8 cellular contexts compared by ENCODE assay signal in the genomic region with DNA sequence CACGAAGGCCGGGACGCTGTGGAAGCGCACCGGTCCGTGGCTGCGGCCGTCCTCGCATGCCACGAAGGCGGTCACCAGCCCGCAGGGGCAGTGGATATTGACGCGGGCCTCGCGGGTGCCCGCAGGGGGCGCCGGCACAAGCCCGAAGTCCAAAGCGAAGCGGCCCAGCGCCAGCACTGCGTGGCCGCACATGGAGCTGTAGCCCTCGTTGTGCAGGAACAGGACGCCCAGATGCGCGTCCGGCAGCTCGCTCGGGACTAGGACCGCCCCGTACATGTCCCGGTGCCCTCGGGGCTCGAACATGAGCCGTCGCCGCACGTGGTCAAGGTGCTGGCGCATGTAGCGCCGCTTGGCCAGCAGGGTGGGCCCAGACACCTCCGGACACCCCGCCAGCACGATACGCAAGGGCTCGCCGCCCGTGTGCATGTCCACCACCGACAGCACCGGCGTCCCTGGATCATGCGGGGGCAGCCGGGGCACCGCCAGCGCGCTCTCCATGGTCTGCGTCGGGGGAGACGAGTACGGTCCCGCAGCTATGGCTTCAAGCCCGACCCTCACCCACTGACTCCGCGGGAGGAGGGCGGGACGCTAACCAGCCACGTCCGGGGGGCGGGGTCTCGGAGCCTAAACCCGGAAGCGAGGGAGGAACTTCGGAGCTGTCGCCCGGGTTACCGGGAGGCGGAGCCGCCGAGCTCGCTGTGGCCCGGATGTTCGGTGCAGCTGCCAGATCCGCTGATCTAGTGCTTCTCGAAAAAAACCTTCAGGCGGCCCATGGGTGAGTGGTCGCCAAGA. TPM values are rescaled to one million over a fixed set of nuclear protein-coding genes. Genes with fewer than 3 reads are reported as not detected.
DNase-seq lines count a peak whose midpoint lies in the region; ATAC-seq and TF ChIP-seq lines count a peak whose summit lies in the region.

TSS of gene JKAMP (plus strand) at position 699 of the 792 bp plus-strand sequence. CDS start at position 772, 73 bp downstream.
TSS of gene L3HYPDH (minus strand) at position 590 of the 792 bp plus-strand sequence. CDS start at position 498, 92 bp downstream.

- H3K9me3 Mint-ChIP-seq in CD14-positive monocyte: no peaks in the 10 kb centered on the region
- no peaks in the 10 kb centered on the region for H3K9me3 Mint-ChIP-seq in activated CD4-positive, alpha-beta T cell treated with anti-CD3 and anti-CD28 coated beads, Interleukin-2, amount 10 ng/mL, durations not matched to agents 7 days and 5 days

- peaks cover 57% of the 10 kb centered on the region for H3K4me1 Mint-ChIP-seq in CD14-positive monocyte
- H3K4me1 Mint-ChIP-seq in activated CD4-positive, alpha-beta T cell treated with anti-CD3 and anti-CD28 coated beads, Interleukin-2, amount 10 ng/mL, durations not matched to agents 7 days and 5 days: peaks cover 65% of the 10 kb centered on the region

- peak within 1 kb of the TSS; percentile 95 to 98 for H3K4me3 Mint-ChIP-seq in CD14-positive monocyte
- H3K4me3 Mint-ChIP-seq in activated CD4-positive, alpha-beta T cell treated with anti-CD3 and anti-CD28 coated beads, Interleukin-2, amount 10 ng/mL, durations not matched to agents 7 days and 5 days: peak within 1 kb of the TSS; percentile 97

- TF ChIP-seq CTCF in CD14-positive monocyte (IDR thresholded peaks at IDR 0.05): peak; percentile 87

- H3K36me3 Mint-ChIP-seq in CD14-positive monocyte: peaks cover 13 to 18% of the 10 kb centered on the region in 2 donors
- peaks cover 14% of the 10 kb centered on the region for H3K36me3 Mint-ChIP-seq in activated CD4-positive, alpha-beta T cell treated with anti-CD3 and anti-CD28 coated beads, Interleukin-2, amount 10 ng/mL, durations not matched to agents 7 days and 5 days (ENCODE audit: low read depth)

- intact Hi-C loops in CD14-positive monocyte (cut with micrococcal nuclease): loop anchor here (5.0 to 10.0 kb wide), 4 partner anchors 91 to 761 kb away; partner anchors contain the start of genes CCDC175 (in 2 of the 2), DAAM1 (in 1 of the 2) and PPM1A (in 1 of the 2)

- peak; percentile 94 for DNase-seq in CD14-positive monocyte (ENCODE audit: low spot score)
- peak; percentile 99 for DNase-seq in NCI-H69 (lab: John Stamatoyannopoulos, UW)
- peak; percentile 98 for DNase-seq in activated CD4-positive, alpha-beta T cell treated with anti-CD3 and anti-CD28 coated beads, Interleukin-2, amount 10 ng/mL, durations not matched to agents 7 days and 5 days
- DNase-seq in cortex of kidney (lab: John Stamatoyannopoulos, UW): peak; percentile 49
- peak; percentile 97 for DNase-seq in left lobe of liver (ENCODE audit: low spot score)
- DNase-seq in stimulated activated CD4-positive, alpha-beta T cell treated with anti-CD3 and anti-CD28 coated beads, Interleukin-2, amount 100 ng/mL, for 4 hours (ENCODE audit: low read depth): peak; percentile 98

- ATAC-seq in GM19351 (IDR thresholded peaks at IDR 0.05; ENCODE audit: unreplicated experiment) (peak; percentile 85), HG03521 (IDR thresholded peaks at IDR 0.05; ENCODE audit: unreplicated experiment) (peak; percentile 83), left lobe of liver (peak; percentile 92)

- CTCF ChIA-PET in activated CD4-positive, alpha-beta T cell treated with anti-CD3 and anti-CD28 coated beads, Interleukin-2, amount 10 ng/mL, durations not matched to agents 7 days and 5 days (lab: Charles Lee): interaction anchor here (1.0 to 3.0 kb wide), 5 partner anchors 11 to 156 kb away, joined by 3 to 14 read pairs (median 5); no protein-coding TSS in a partner anchor

- peak within 1 kb of the TSS; percentile 84 to 98 (median 95) for H3K27ac Mint-ChIP-seq in CD14-positive monocyte
- H3K27ac Mint-ChIP-seq in activated CD4-positive, alpha-beta T cell treated with anti-CD3 and anti-CD28 coated beads, Interleukin-2, amount 10 ng/mL, durations not matched to agents 7 days and 5 days: peak within 1 kb of the TSS; percentile 96

- POLR2A ChIA-PET in activated CD4-positive, alpha-beta T cell treated with anti-CD3 and anti-CD28 coated beads, Interleukin-2, amount 10 ng/mL, durations not matched to agents 7 days and 5 days (lab: Charles Lee): interaction anchor here (0.6 kb wide), 1 partner anchor 88 kb away, joined by 5 read pairs; no protein-coding TSS in a partner anchor

- H3K27me3 Mint-ChIP-seq in CD14-positive monocyte (ENCODE audit: low read depth in 3 of 3): no peaks in the 10 kb centered on the region
- no peaks in the 10 kb centered on the region for H3K27me3 Mint-ChIP-seq in activated CD4-positive, alpha-beta T cell treated with anti-CD3 and anti-CD28 coated beads, Interleukin-2, amount 10 ng/mL, durations not matched to agents 7 days and 5 days

RNA-seq across cellular contexts. Expression of gene JKAMP, which starts in this region (rescaled TPM):
- 100 to 1,000 TPM in 1 of 2 donors, 10 to 100 TPM in 1; 99.4 to 134 TPM for polyA plus RNA-seq in CD14-positive monocyte
- total RNA-seq in activated CD4-positive, alpha-beta T cell treated with anti-CD3 and anti-CD28 coated beads, Interleukin-2, amount 10 ng/mL, durations not matched to agents 7 days and 5 days: 10 to 100 TPM; 30.3 to 32.7 TPM
- total RNA-seq in left lobe of liver: 15.2 TPM

RNA-seq across cellular contexts. Expression of gene L3HYPDH, which starts in this region (rescaled TPM):
- 1 to 10 TPM; 3.9 to 5.3 TPM for polyA plus RNA-seq in CD14-positive monocyte
- 10 to 100 TPM; 15.4 to 18.3 TPM for total RNA-seq in activated CD4-positive, alpha-beta T cell treated with anti-CD3 and anti-CD28 coated beads, Interleukin-2, amount 10 ng/mL, durations not matched to agents 7 days and 5 days
- 16.7 TPM for total RNA-seq in left lobe of liver

Comparison
In these comparisons a context has a peak if more than half of its experiments do, and no peak if none do; other contexts are left out.
1. Peak in every context shown above with its lines: DNase-seq and ATAC-seq.
2. DNase-seq: peak in every context shown above with its lines; median percentile 99 in NCI-H69; 98 in activated CD4-positive, alpha-beta T cell treated with anti-CD3 and anti-CD28 coated beads, Interleukin-2, amount 10 ng/mL, durations not matched to agents 7 days and 5 days; 98 in stimulated activated CD4-positive, alpha-beta T cell treated with anti-CD3 and anti-CD28 coated beads, Interleukin-2, amount 100 ng/mL, for 4 hours; 97 in left lobe of liver; 94 in CD14-positive monocyte; 49 in cortex of kidney.